ENCODE assay signal across 10 cellular contexts in genomic region chr2:238596571-238597551, GRCh38.
DNase-seq lines count a peak whose midpoint lies in the region; ATAC-seq, FAIRE-seq and TF ChIP-seq lines count a peak whose summit lies in the region.
"Had no signal": no experiment of that assay in that cellular context is flagged by ENCODE, and none has a peak within 500 bp of the region (broad histone marks: within the 10 kb centered on the region; RNA-seq: fewer than 3 reads in every experiment).

No MANE protein-coding gene starts in this region.

- intact Hi-C loops in stomach (cut with DNase I; ENCODE audit: low total_unique reads): no loop called here

- H3K36me3 ChIP-seq in keratinocyte (ENCODE audit: control insufficient read depth in 2 of 2, extremely low read depth in 1 of 2, insufficient read depth in 2 of 2, low read length in 2 of 2): no peaks in the 10 kb centered on the region
- H3K36me3 ChIP-seq in stomach: no peaks in the 10 kb centered on the region

- peaks cover 0 to 11% (median 0%) of the 10 kb centered on the region in 5 experiments for H3K9me3 Mint-ChIP-seq in brain
- H3K9me3 Mint-ChIP-seq: stimulated activated naive CD8-positive, alpha-beta T cell treated with anti-CD3 and anti-CD28 coated beads, Interleukin-15, Interleukin-2, amounts not matched to agents 100 ng/mL and 50 ng/mL, for 24 hours had no signal

- dilution Hi-C loops in keratinocyte (cut with MboI; ENCODE audit: extremely low pct_ligation_motif_present, low sequenced_read_pairs): no loop called here

- ATAC-seq in HG03521 (IDR thresholded peaks at IDR 0.05; ENCODE audit: unreplicated experiment): no peak
- ATAC-seq: activated CD8-positive, alpha-beta T cell treated with anti-CD3 and anti-CD28 coated beads, Interleukin-2, amount 10 ng/mL, durations not matched to agents 7 days and 5 days had no signal

- CTCF ChIA-PET in HEK293T (lab: Yijun Ruan, JAX): no interaction called here

- no peaks in the 10 kb centered on the region for H3K9me3 ChIP-seq in keratinocyte (ENCODE audit: control insufficient read depth, low read depth, low read length)
- no peaks in the 10 kb centered on the region for H3K9me3 ChIP-seq in stomach

- H3K4me2 ChIP-seq in keratinocyte (ENCODE audit: control insufficient read depth, extremely low read depth, insufficient read depth, low read depth, low read length): peak overlapping the region; percentile 52

- peaks cover 13% of the 10 kb centered on the region for H3K4me1 Mint-ChIP-seq in brain

- peak; percentile 73 for TF ChIP-seq EP300 in stomach (IDR thresholded peaks at IDR 0.05)

- H3K27me3 ChIP-seq in keratinocyte (ENCODE audit: control insufficient read depth, extremely low read depth, insufficient read depth, low read length) (no peaks in the 10 kb centered on the region), stomach (peaks cover 0 to 5% (median 0%) of the 10 kb centered on the region in 3 donors)

- DNase-seq in HFF-Myc (ENCODE audit: extremely low read depth, low read depth) (peak; percentile 98), keratinocyte (ENCODE audit: low read depth, low spot score) (peak; percentile 70), stomach (no peak), HEK293T (ENCODE audit: extremely low spot score) (no peak), GM20000 (ENCODE audit: low spot score) (no peak)
- no peak for DNase-seq in activated CD4-positive, alpha-beta T cell treated with anti-CD3 and anti-CD28 coated beads, Interleukin-2, amount 50 U/mL, for 48 hours
- DNase-seq: activated CD8-positive, alpha-beta T cell treated with anti-CD3 and anti-CD28 coated beads, Interleukin-2, amount 10 ng/mL, durations not matched to agents 7 days and 5 days had no signal

- 59 to 71% (median 63%) methylated on average over 24 of the region's 24 CpGs for WGBS in stomach, 5 donors

- H3K27me3 Mint-ChIP-seq in brain: no peaks in the 10 kb centered on the region

- FAIRE-seq in keratinocyte (lab: Jason Lieb, UNC): peak; percentile 86

- H3K4me3 Mint-ChIP-seq in brain: peak overlapping the region in 1 of 5 experiments; percentile 19
- H3K4me3 Mint-ChIP-seq: activated CD8-positive, alpha-beta T cell treated with anti-CD3 and anti-CD28 coated beads, Interleukin-2, amount 10 ng/mL, durations not matched to agents 7 days and 5 days; stimulated activated naive CD8-positive, alpha-beta T cell treated with anti-CD3 and anti-CD28 coated beads, Interleukin-15, Interleukin-2, amounts not matched to agents 100 ng/mL and 50 ng/mL, for 24 hours had no signal

- H3K4me1 ChIP-seq in keratinocyte (ENCODE audit: control insufficient read depth, extremely low read depth, insufficient read depth, low read length) (peaks cover 19% of the 10 kb centered on the region), stomach (peaks cover 0 to 29% (median 10%) of the 10 kb centered on the region in 4 donors)

- no peaks in the 10 kb centered on the region for H3K36me3 Mint-ChIP-seq in brain

- POLR2A ChIA-PET in HEK293T (lab: Yijun Ruan, JAX): no interaction called here

- H2AFZ ChIP-seq in keratinocyte (ENCODE audit: control insufficient read depth, low read length): peak overlapping the region; percentile 32

- H3K27ac ChIP-seq in keratinocyte (ENCODE audit: control insufficient read depth, insufficient read depth, low read length): peak overlapping the region; percentile 29
- peak overlapping the region in 3 of 5 donors; percentile 56 to 79 (median 68) for H3K27ac ChIP-seq in stomach

- H3K9me1 ChIP-seq in keratinocyte (ENCODE audit: control insufficient read depth, extremely low read depth, insufficient read depth, low read length): no peaks in the 10 kb centered on the region

- no peaks in the 10 kb centered on the region for H4K20me1 ChIP-seq in keratinocyte (ENCODE audit: control insufficient read depth, extremely low read depth, insufficient read depth, low read length)

- TF ChIP-seq POLR2A in stomach (IDR thresholded peaks at IDR 0.05): no peak

- H3K4me3 ChIP-seq in HFF-Myc (replicated peaks; ENCODE audit: low read depth, low read length) (no peak overlapping the region), keratinocyte (ENCODE audit: control insufficient read depth in 2 of 3, extremely low read depth in 1 of 3, insufficient read depth in 2 of 3, low read depth in 1 of 3, low read length in 3 of 3) (peak overlapping the region in 1 of 3 experiments; percentile 3), stomach (no peak overlapping the region)

- no peak overlapping the region for H3K9ac ChIP-seq in keratinocyte (ENCODE audit: control insufficient read depth, extremely low read depth, insufficient read depth, low read length)

- no peaks in the 10 kb centered on the region for H3K79me2 ChIP-seq in keratinocyte (ENCODE audit: control insufficient read depth, insufficient read depth, low read length)

- peak; percentile 5 for TF ChIP-seq CTCF in HFF-Myc (IDR thresholded peaks at IDR 0.05; ENCODE audit: low read depth, low read length, missing control alignments)
- TF ChIP-seq CTCF in brain (conservative IDR thresholded peaks at IDR 0.05): no peak
- no peak for TF ChIP-seq CTCF in keratinocyte (optimal IDR thresholded peaks at IDR 0.05 in 1 of 3, IDR thresholded peaks at IDR 0.05 in 1 of 3, conservative IDR thresholded peaks at IDR 0.05 in 1 of 3; ENCODE audit: extremely low read depth in 1 of 3, insufficient read depth in 2 of 3, low read length in 3 of 3)
- no peak for TF ChIP-seq CTCF in stomach (IDR thresholded peaks at IDR 0.05)
- TF ChIP-seq CTCF in GM20000 (IDR thresholded peaks at IDR 0.05; ENCODE audit: extremely low read depth, missing control alignments): no peak

- H3K27ac Mint-ChIP-seq in brain: peak overlapping the region in 3 of 5 experiments; percentile 51 to 82 (median 66)
- H3K27ac Mint-ChIP-seq: activated CD8-positive, alpha-beta T cell treated with anti-CD3 and anti-CD28 coated beads, Interleukin-2, amount 10 ng/mL, durations not matched to agents 7 days and 5 days; stimulated activated naive CD8-positive, alpha-beta T cell treated with anti-CD3 and anti-CD28 coated beads, Interleukin-15, Interleukin-2, amounts not matched to agents 100 ng/mL and 50 ng/mL, for 24 hours had no signal

TF ChIP-seq in HEK293T, 16 proteins besides CTCF, POLR2A, EP300 and RAD21:
- TF ChIP-seq BHLHE40 (IDR thresholded peaks at IDR 0.05; ENCODE audit: borderline replicate concordance) (no peak), ZNF384 (IDR thresholded peaks at IDR 0.05) (no peak), LEF1 (IDR thresholded peaks at IDR 0.05; ENCODE audit: borderline replicate concordance) (no peak), FOXM1 (IDR thresholded peaks at IDR 0.05; ENCODE audit: borderline replicate concordance) (no peak), L3MBTL2 (conservative IDR thresholded peaks at IDR 0.05) (no peak), SP1 (IDR thresholded peaks at IDR 0.05) (no peak), HDGF (IDR thresholded peaks at IDR 0.05; ENCODE audit: borderline replicate concordance) (no peak), TARDBP (IDR thresholded peaks at IDR 0.05) (no peak), ELF4 (IDR thresholded peaks at IDR 0.05) (no peak), ARNT (IDR thresholded peaks at IDR 0.05) (no peak), FOXK2 (IDR thresholded peaks at IDR 0.05) (no peak), SUZ12 (IDR thresholded peaks at IDR 0.05) (no peak), FOXA1 (IDR thresholded peaks at IDR 0.05) (no peak), NFRKB (IDR thresholded peaks at IDR 0.05) (no peak), PKNOX1 (IDR thresholded peaks at IDR 0.05) (no peak), CTBP1 (IDR thresholded peaks at IDR 0.05; ENCODE audit: borderline replicate concordance) (no peak)

Comparison
In these comparisons a context has a peak if more than half of its experiments do, and no peak if none do; other contexts are left out.
1. DNase-seq: peak in HFF-Myc (single experiment) and keratinocyte (single experiment); none in stomach (single experiment), HEK293T (single experiment), activated CD4-positive, alpha-beta T cell treated with anti-CD3 and anti-CD28 coated beads, Interleukin-2, amount 50 U/mL, for 48 hours (0 of 2) and GM20000 (single experiment).